30 cellular contexts compared by ENCODE assay signal in genomic region chr11:8484251-8484650, GRCh38.
"Had no signal": no experiment of that assay in that cellular context is flagged by ENCODE, and none has a peak within 500 bp of the region (broad histone marks: within the 10 kb centered on the region; RNA-seq: fewer than 3 reads in every experiment).

No MANE protein-coding gene starts in this region.

- H3K27me3 ChIP-seq: neural progenitor cell, ovary, right atrium auricular region, right lobe of liver, sigmoid colon, spleen, suprapubic skin, testis, tibial artery, transverse colon, upper lobe of right lung, uterus had no signal

- ATAC-seq: naive thymus-derived CD4-positive, alpha-beta T cell; natural killer cell; psoas muscle; right lobe of liver; stimulated activated memory B cell treated with anti-CD40 and anti-IgM and Interleukin-4, amounts not matched to agents 10 μg/mL and 1 μg/mL and 100 μg/mL, for 72 hours; stimulated activated naive CD8-positive, alpha-beta T cell treated with anti-CD3 and anti-CD28 coated beads, Interleukin-15, amount 100 ng/mL, for 72 hours; stimulated activated naive CD8-positive, alpha-beta T cell treated with anti-CD3 and anti-CD28 coated beads, Interleukin-15, Interleukin-2, amounts not matched to agents 100 U/mL and 50 U/mL, for 24 hours; upper lobe of right lung had no signal

- H3K9me3 ChIP-seq: ovary, psoas muscle, right atrium auricular region, right lobe of liver, suprapubic skin, testis, transverse colon, upper lobe of right lung, uterus had no signal

- H3K4me1 ChIP-seq: parathyroid adenoma, psoas muscle, right atrium auricular region, right lobe of liver, sigmoid colon, spleen, suprapubic skin, testis, tibial artery, transverse colon, upper lobe of right lung, uterus had no signal

- H3K4me3 ChIP-seq: neural progenitor cell, ovary, psoas muscle, right atrium auricular region, right lobe of liver, sigmoid colon, skin epidermis, smooth muscle cell, spleen, suprapubic skin, testis, tibial artery, transverse colon, upper lobe of right lung, uterus had no signal

- DNase-seq: naive thymus-derived CD4-positive, alpha-beta T cell; natural killer cell; occipital lobe; ovary; posterior cingulate gyrus; psoas muscle; right lobe of liver; sigmoid colon; spleen; stimulated activated CD4-positive, alpha-beta T cell treated with anti-CD3 and anti-CD28 coated beads, Interleukin-12 subunit alpha, Interleukin-12 subunit beta, amount 100 ng/mL, for 4 hours; stimulated activated CD4-positive, alpha-beta T cell treated with anti-CD3 and anti-CD28 coated beads, Interleukin-1b, Interleukin-23, amount 100 ng/mL, for 48 hours; stimulated activated CD4-positive, alpha-beta T cell treated with anti-CD3 and anti-CD28 coated beads, Interleukin-4, amount 100 ng/mL, for 1 hour; stimulated activated CD4-positive, alpha-beta T cell treated with anti-CD3 and anti-CD28 coated beads, Interleukin-4, amount 100 ng/mL, for 4 hours; stimulated activated CD8-positive, alpha-beta memory T cell treated with anti-CD3 and anti-CD28 coated beads, Interleukin-4, amount 100 ng/mL, for 48 hours; stimulated activated naive CD4-positive, alpha-beta T cell; stimulated activated naive CD8-positive, alpha-beta T cell treated with anti-CD3 and anti-CD28 coated beads, Interleukin-15, amount 100 ng/mL, for 72 hours; stimulated activated naive CD8-positive, alpha-beta T cell treated with anti-CD3 and anti-CD28 coated beads, Interleukin-15, Interleukin-2, amounts not matched to agents 100 U/mL and 50 U/mL, for 24 hours; substantia nigra; testis; tibial artery; transverse colon; upper lobe of right lung; uterus had no signal

- H3K27ac ChIP-seq: neural progenitor cell, ovary, parathyroid adenoma, psoas muscle, right atrium auricular region, right lobe of liver, sigmoid colon, skin epidermis, spleen, suprapubic skin, testis, tibial artery, transverse colon, upper lobe of right lung, uterus had no signal
